1 cellular context compared by ENCODE assay signal in genomic region chrX:69313622-69314290, GRCh38.
TF ChIP-seq lines count a peak whose summit lies in the region.

No MANE protein-coding gene starts in this region.

TF ChIP-seq in GM23338, 12 proteins besides CTCF, POLR2A, EP300 and RAD21 (continued from another document):
- no peak for TF ChIP-seq ZNF462 (CRISPR knock-in tag; IDR thresholded peaks at IDR 0.05)
- TF ChIP-seq EZH2phosphoT487 (IDR thresholded peaks at IDR 0.05; ENCODE audit: unreplicated experiment) = no peak
- TF ChIP-seq EZH2 (IDR thresholded peaks at IDR 0.05; ENCODE audit: low read depth, unreplicated experiment) = no peak
- TF ChIP-seq REST (IDR thresholded peaks at IDR 0.05; ENCODE audit: unreplicated experiment) = no peak
- no peak for TF ChIP-seq POLR2AphosphoS5 (IDR thresholded peaks at IDR 0.05; ENCODE audit: low read depth)
- TF ChIP-seq ETS1 (IDR thresholded peaks at IDR 0.05) = no peak
- no peak for TF ChIP-seq ZNF331 (CRISPR knock-in tag; IDR thresholded peaks at IDR 0.05; ENCODE audit: low read depth)
- no peak for TF ChIP-seq NANOG (IDR thresholded peaks at IDR 0.05; ENCODE audit: borderline replicate concordance)
- no peak for TF ChIP-seq ZNF114 (CRISPR knock-in tag; IDR thresholded peaks at IDR 0.05)
